ENCODE assay signal across 21 cellular contexts in genomic region chr10:82308641-82309040, GRCh38.
"Had no signal": no experiment of that assay in that cellular context is flagged by ENCODE, and none has a peak within 500 bp of the region (broad histone marks: within the 10 kb centered on the region; RNA-seq: fewer than 3 reads in every experiment).

No MANE protein-coding gene starts in this region.

- H3K27ac ChIP-seq: epithelial cell of prostate, esophagus muscularis mucosa, gastroesophageal sphincter, neutrophil, spleen, tibial artery, upper lobe of left lung, vagina had no signal

- H3K4me1 ChIP-seq: esophagus muscularis mucosa, gastroesophageal sphincter, spleen, tibial artery, upper lobe of left lung, vagina had no signal

- H3K4me3 ChIP-seq: esophagus muscularis mucosa, gastroesophageal sphincter, mucosa of descending colon, spleen, tibial artery, upper lobe of left lung, vagina had no signal

- H3K9me3 ChIP-seq: esophagus muscularis mucosa, gastroesophageal sphincter, mucosa of descending colon, neutrophil, tibial artery, upper lobe of left lung, vagina had no signal

- H3K36me3 Mint-ChIP-seq: naive thymus-derived CD8-positive, alpha-beta T cell; stimulated activated memory B cell treated with anti-CD40 and anti-IgM and Interleukin-4, amounts not matched to agents 10 μg/mL and 1 μg/mL and 100 μg/mL, for 72 hours had no signal

- H3K36me3 ChIP-seq: esophagus muscularis mucosa, gastroesophageal sphincter, neutrophil, spleen, tibial artery, upper lobe of left lung, vagina had no signal

- H3K27ac Mint-ChIP-seq: naive thymus-derived CD8-positive, alpha-beta T cell; stimulated activated memory B cell treated with anti-CD40 and anti-IgM and Interleukin-4, amounts not matched to agents 10 μg/mL and 1 μg/mL and 100 μg/mL, for 72 hours; stimulated activated naive CD8-positive, alpha-beta T cell treated with anti-CD3 and anti-CD28 coated beads, Interleukin-15, Interleukin-2, amounts not matched to agents 100 ng/mL and 50 ng/mL, for 24 hours had no signal

- H3K4me1 Mint-ChIP-seq: stimulated activated memory B cell treated with anti-CD40 and anti-IgM and Interleukin-4, amounts not matched to agents 10 μg/mL and 1 μg/mL and 100 μg/mL, for 72 hours had no signal

- H3K27me3 ChIP-seq: esophagus muscularis mucosa, gastroesophageal sphincter, neutrophil, spleen, tibial artery, upper lobe of left lung, vagina had no signal

- DNase-seq: effector memory CD4-positive, alpha-beta T cell; glutamatergic neuron; islet precursor cell; mammary epithelial cell; mucosa of descending colon; naive thymus-derived CD8-positive, alpha-beta T cell; spleen; stimulated activated CD4-positive, alpha-beta T cell treated with anti-CD3 and anti-CD28 coated beads, Interleukin-15, amount 100 ng/mL, for 24 hours; stimulated activated CD4-positive, alpha-beta T cell treated with anti-CD3 and anti-CD28 coated beads, Interleukin-1b, Interleukin-23, amount 100 ng/mL, for 48 hours; stimulated activated CD4-positive, alpha-beta T cell treated with anti-CD3 and anti-CD28 coated beads, Interleukin-4, amount 100 ng/mL, for 24 hours; tibial artery; upper lobe of left lung had no signal

- H3K4me3 Mint-ChIP-seq: naive thymus-derived CD8-positive, alpha-beta T cell; stimulated activated memory B cell treated with anti-CD40 and anti-IgM and Interleukin-4, amounts not matched to agents 10 μg/mL and 1 μg/mL and 100 μg/mL, for 72 hours; stimulated activated naive CD8-positive, alpha-beta T cell treated with anti-CD3 and anti-CD28 coated beads, Interleukin-15, Interleukin-2, amounts not matched to agents 100 ng/mL and 50 ng/mL, for 24 hours had no signal

- H3K27me3 Mint-ChIP-seq: stimulated activated memory B cell treated with anti-CD40 and anti-IgM and Interleukin-4, amounts not matched to agents 10 μg/mL and 1 μg/mL and 100 μg/mL, for 72 hours; stimulated activated naive CD8-positive, alpha-beta T cell treated with anti-CD3 and anti-CD28 coated beads, Interleukin-15, Interleukin-2, amounts not matched to agents 100 ng/mL and 50 ng/mL, for 24 hours had no signal

- H3K9me3 Mint-ChIP-seq: stimulated activated memory B cell treated with anti-CD40 and anti-IgM and Interleukin-4, amounts not matched to agents 10 μg/mL and 1 μg/mL and 100 μg/mL, for 72 hours had no signal

- ATAC-seq: gastroesophageal sphincter; left lobe of liver; mucosa of descending colon; naive thymus-derived CD8-positive, alpha-beta T cell; sciatic nerve; stimulated activated memory B cell treated with anti-CD40 and anti-IgM and Interleukin-4, amounts not matched to agents 10 μg/mL and 1 μg/mL and 100 μg/mL, for 72 hours had no signal
